In the genomic region with DNA sequence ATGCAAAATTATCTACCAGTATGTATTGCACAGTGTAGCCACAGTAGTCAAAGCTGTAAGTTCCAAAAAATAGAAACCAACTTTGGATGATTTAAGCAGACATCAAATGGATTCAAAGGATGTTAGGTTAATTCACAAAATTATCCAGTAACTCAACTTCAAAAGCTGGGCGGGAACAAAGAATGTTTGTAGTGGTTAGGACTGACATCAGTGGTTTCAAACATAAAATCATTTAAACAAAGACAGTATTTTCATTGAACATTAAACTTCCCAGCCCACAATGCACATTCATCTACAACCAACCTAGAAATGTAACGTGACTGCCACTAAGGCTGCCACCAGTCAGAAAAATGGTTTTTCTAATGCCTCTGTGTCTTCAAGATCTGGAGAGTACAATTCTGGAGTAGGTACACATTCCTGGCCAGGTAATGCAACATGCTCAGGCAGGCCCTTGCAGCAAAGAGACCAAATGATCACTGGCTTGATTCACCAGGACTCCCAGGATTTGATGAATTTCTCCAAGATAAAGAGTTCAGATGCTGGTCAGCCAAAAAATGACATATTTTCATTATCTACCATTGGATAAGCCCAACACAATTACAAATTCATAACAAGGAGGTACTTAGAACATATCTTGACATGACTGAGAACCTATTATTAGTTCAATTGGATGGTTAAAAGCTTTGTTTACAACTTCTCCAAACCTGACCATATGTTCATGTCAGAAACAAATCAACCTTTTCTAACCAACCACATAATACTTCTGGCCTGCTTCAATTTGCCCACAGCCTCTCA, we compare ENCODE assay signal across 18 cellular contexts.
A peak's percentile ranks its signal among the peaks of the same experiment; 100 is the strongest.
DNase-seq lines count a peak whose midpoint lies in the region; ATAC-seq, FAIRE-seq and TF ChIP-seq lines count a peak whose summit lies in the region.
"Had no signal": no experiment of that assay in that cellular context is flagged by ENCODE, and none has a peak within 500 bp of the region (broad histone marks: within the 10 kb centered on the region; RNA-seq: fewer than 3 reads in every experiment).

No MANE protein-coding gene starts in this region.

- ATAC-seq in HG02884 (IDR thresholded peaks at IDR 0.05; ENCODE audit: unreplicated experiment) = no peak

- no peak for TF ChIP-seq CTCF in epithelial cell of esophagus (IDR thresholded peaks at IDR 0.05; ENCODE audit: insufficient read depth, low read depth, low read length, missing control alignments)

- no peak for FAIRE-seq in urothelium cell line (lab: Jason Lieb, UNC)
- FAIRE-seq: H54 had no signal

- DNase-seq in NCI-H1105 treated with DMSO at 0.1 percent for 48 hours (lab: John Stamatoyannopoulos, UW) = peak; percentile 38
- no peak for DNase-seq in NCI-H1105 (lab: John Stamatoyannopoulos, UW)
- peak; percentile 80 for DNase-seq in NCI-H69 (lab: John Stamatoyannopoulos, UW)
- peak; percentile 1 for DNase-seq in epithelial cell of esophagus (ENCODE audit: low read depth)
- DNase-seq in urothelium cell line (ENCODE audit: low spot score) = peak; percentile 7
- no peak for DNase-seq in SKM-1 treated with dmso at 0.1 percent for 144 hours (lab: John Stamatoyannopoulos, UW; ENCODE audit: unreplicated experiment)
- DNase-seq in activated CD4-positive, CD25-positive, alpha-beta regulatory T cell (lab: John Stamatoyannopoulos, UW) = no peak
- DNase-seq: CD4-positive, CD25-positive, alpha-beta regulatory T cell; DMS53; HFFc6; Karpas-422; NCI-H1417 treated with DMSO at 0.1 percent for 48 hours; NCI-H2029 treated with DMSO at 0.1 percent for 48 hours; NCI-H510A treated with DMSO at 0.1 percent for 48 hours; NK-92 treated with Interleukin-12 subunit alpha and Interleukin-12 subunit beta, amount 100 ng/mL, for 24 hours; SHP77 had no signal

- no peak overlapping the region for H3K4me3 ChIP-seq in epithelial cell of esophagus (ENCODE audit: low read length)

Comparison
In these comparisons a context has a peak if more than half of its experiments do, and no peak if none do; other contexts are left out.
1. DNase-seq: peak in NCI-H1105 treated with DMSO at 0.1 percent for 48 hours (single experiment), NCI-H69 (single experiment), epithelial cell of esophagus (single experiment) and urothelium cell line (single experiment); none in NCI-H1105 (single experiment), SKM-1 treated with dmso at 0.1 percent for 144 hours (single experiment) and activated CD4-positive, CD25-positive, alpha-beta regulatory T cell (0 of 4).